Comparison of ENCODE assay signal across 8 cellular contexts in the genomic region with DNA sequence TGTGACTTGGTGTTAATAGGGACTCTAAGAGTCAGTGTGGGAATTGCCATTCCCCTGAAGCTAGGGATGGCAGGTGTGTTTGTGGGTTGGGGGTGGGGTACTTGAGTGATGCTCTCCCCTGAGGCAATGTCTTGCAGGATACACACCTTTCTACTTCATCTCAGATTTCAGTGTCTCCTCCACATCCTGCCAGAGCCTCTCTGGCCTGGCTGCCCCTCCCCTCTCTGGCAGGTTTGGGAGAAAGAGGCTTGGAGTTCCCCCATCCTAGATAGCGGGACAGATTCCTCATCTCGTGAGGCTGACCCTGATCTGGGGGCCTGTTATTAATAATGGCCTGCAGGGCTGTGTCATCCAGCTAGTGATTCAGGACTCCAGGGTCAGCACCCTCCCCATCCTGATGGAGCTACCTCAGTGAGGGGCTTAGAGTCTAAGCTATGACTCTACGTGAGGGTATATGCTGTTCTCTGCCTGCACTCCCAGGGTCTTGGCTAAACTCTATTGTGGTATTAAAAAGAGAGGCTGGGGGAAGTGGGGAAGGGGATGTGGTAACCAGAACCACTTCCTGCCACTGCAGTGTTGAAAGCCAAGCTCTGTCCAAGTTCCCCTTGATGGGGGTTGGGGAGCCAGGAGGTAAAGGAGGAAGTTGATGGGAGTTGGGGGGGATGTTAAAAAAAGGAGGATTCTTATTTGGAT. TPM values are rescaled to one million over a fixed set of nuclear protein-coding genes. Genes with fewer than 3 reads are reported as not detected.
A peak's percentile ranks its signal among the peaks of the same experiment; 100 is the strongest.
DNase-seq lines count a peak whose midpoint lies in the region; ATAC-seq, FAIRE-seq and TF ChIP-seq lines count a peak whose summit lies in the region.
"Had no signal": no experiment of that assay in that cellular context is flagged by ENCODE, and none has a peak within 500 bp of the region (broad histone marks: within the 10 kb centered on the region; RNA-seq: fewer than 3 reads in every experiment).

No MANE protein-coding gene starts in this region.

- H3K4me3 Mint-ChIP-seq in natural killer cell = peak overlapping the region; percentile 85

- no peaks in the 10 kb centered on the region for H3K9me3 Mint-ChIP-seq in natural killer cell

- H3K27me3 Mint-ChIP-seq in natural killer cell (ENCODE audit: low read depth in 2 of 2) = peaks cover 8 to 23% of the 10 kb centered on the region in 2 donors

- TF ChIP-seq POLR2A in GM12891 (IDR thresholded peaks at IDR 0.05; ENCODE audit: low read depth, low read length) (no peak), K562 (conservative IDR thresholded peaks at IDR 0.05) (no peak)

- peaks cover 0 to 4% of the 10 kb centered on the region in 2 experiments; a peak in 3 of 5 replicates for H3K4me1 ChIP-seq in K562 (replicated peaks in 1 of 2; ENCODE audit: control insufficient read depth in 2 of 2, insufficient read depth in 2 of 2, low read length in 2 of 2)

- CTCF ChIA-PET in K562 (lab: Yijun Ruan, JAX; ENCODE audit: low intra/inter-chr PET ratio) = no interaction called here

- POLR2A ChIA-PET in K562 (lab: Yijun Ruan, JAX) = interaction anchor here (0.9 kb wide), 1 partner anchor 34 kb away, joined by 3 read pairs; no protein-coding TSS in a partner anchor

- H3K27me3 ChIP-seq in K562 (ENCODE audit: control insufficient read depth in 2 of 2, insufficient read depth in 2 of 2, low read length in 2 of 2) = peaks cover 39 to 65% of the 10 kb centered on the region in 2 experiments
- H3K27me3 ChIP-seq in MG63 = no peaks in the 10 kb centered on the region; the same call in 1 of the 2 replicates

- no peak for TF ChIP-seq RAD21 in K562 (CRISPR knock-in tag; conservative IDR thresholded peaks at IDR 0.05 in 1 of 2, IDR thresholded peaks at IDR 0.05 in 1 of 2)

- H3K4me2 ChIP-seq in K562 (ENCODE audit: insufficient read depth, low read length) = no peak overlapping the region

- no peak for TF ChIP-seq CTCF in K562 (IDR thresholded peaks at IDR 0.05 in 2 of 3, conservative IDR thresholded peaks at IDR 0.05 in 1 of 3; ENCODE audit: insufficient read depth in 2 of 3, low read depth in 1 of 3, low read length in 3 of 3)
- no peak for TF ChIP-seq CTCF in natural killer cell (IDR thresholded peaks at IDR 0.05)

- intact Hi-C loops in K562 (cut with micrococcal nuclease) (no loop called here), natural killer cell (cut with micrococcal nuclease) (no loop called here)

- no peak overlapping the region for H3K9ac ChIP-seq in K562 (ENCODE audit: insufficient read depth in 1 of 2, low read depth in 2 of 2, low read length in 2 of 2)

- TF ChIP-seq EP300 in K562 (IDR thresholded peaks at IDR 0.05; ENCODE audit: low read length) = no peak

- DNase-seq in GM12891 (ENCODE audit: insufficient read length, low spot score) = no peak
- peak; percentile 25 for DNase-seq in NCI-H146 treated with DMSO at 0.1 percent for 48 hours (lab: John Stamatoyannopoulos, UW; ENCODE audit: unreplicated experiment)
- DNase-seq in K562 (ENCODE audit: extremely low read depth in 1 of 4, low spot score in 3 of 4) = no peak
- no peak for DNase-seq in natural killer cell
- no peak for DNase-seq in RCC 7860 (ENCODE audit: low spot score)
- no peak for DNase-seq in MG63
- no peak for DNase-seq in HT-29 (ENCODE audit: low spot score)

- 0% methylated on average over 3 of the region's 3 CpGs for WGBS in K562 (ENCODE audit: insufficient coverage, low coverage, missing lambda C conversion rate)

- peak overlapping the region; percentile 76 to 85 for H3K27ac Mint-ChIP-seq in natural killer cell

- no peaks in the 10 kb centered on the region for H3K36me3 Mint-ChIP-seq in natural killer cell

- no peaks in the 10 kb centered on the region for H3K9me3 ChIP-seq in K562 (replicated peaks; ENCODE audit: control insufficient read depth, insufficient read depth, low read depth, low read length)
- no peaks in the 10 kb centered on the region for H3K9me3 ChIP-seq in MG63

- no peaks in the 10 kb centered on the region for H3K79me2 ChIP-seq in K562 (ENCODE audit: control insufficient read depth, insufficient read depth, low read length)

- no peak overlapping the region for H3K27ac ChIP-seq in K562 (ENCODE audit: extremely low read depth, low read depth, low read length)

- peaks cover 2% of the 10 kb centered on the region; the same call in 1 of the 2 replicates for H4K20me1 ChIP-seq in K562 (replicated peaks; ENCODE audit: control insufficient read depth, insufficient read depth, low read length)

- no peaks in the 10 kb centered on the region for H3K36me3 ChIP-seq in K562 (ENCODE audit: control insufficient read depth, insufficient read depth, low read length)
- no peaks in the 10 kb centered on the region for H3K36me3 ChIP-seq in MG63

- no peak overlapping the region for H2AFZ ChIP-seq in K562 (ENCODE audit: low read depth, low read length)

- in situ Hi-C loops in K562 (cut with MboI) = no loop called here

- H3K4me1 Mint-ChIP-seq in natural killer cell = peaks cover 58 to 63% of the 10 kb centered on the region in 2 donors

- BruUV-seq in K562 (replicated peaks; lab: Mats Ljungman, UMichigan) = no TSS peak

- ATAC-seq in K562 (no peak), natural killer cell (peak; percentile 40 to 72 (median 62))
- ATAC-seq: Panc1 had no signal

- H3K9me1 ChIP-seq in K562 (ENCODE audit: control insufficient read depth, insufficient read depth, low read length) = no peaks in the 10 kb centered on the region

- H3K4me3 ChIP-seq in K562 (no peak overlapping the region), MG63 (no peak overlapping the region)

- FAIRE-seq in GM12891 (lab: Jason Lieb, UNC) = peak; percentile 76
- FAIRE-seq in K562 (lab: Jason Lieb, UNC) = no peak
- no peak for FAIRE-seq in RCC 7860 (lab: Jason Lieb, UNC)

RNA-seq across cellular contexts. Expression of a gene that starts 3.7 kb away (rescaled TPM):
- 0.72 TPM for polyA plus RNA-seq in GM12891 (2012; ENCODE audit: low read depth, missing spikeins)
- total RNA-seq in K562 (2011; cell fraction: chromatin; rRNA removed; ENCODE audit: low replicate concordance) = not detected in 2 replicates
- not detected in 2 replicates for total RNA-seq in K562 (2011; cell fraction: nucleolus; rRNA removed)
- not detected in 2 replicates for total RNA-seq in K562 (2011; cell fraction: nucleoplasm; rRNA removed)
- total RNA-seq in K562 (2014; rRNA removed) (0.04 TPM in 1 of 2 replicates, not detected in the other), K562 (2014; rRNA removed; fragmentation: Illumina TruSeq; extraction: Trizol) (not detected in 2 replicates), K562 (2015; rRNA removed; fragmentation: Illumina TruSeq; extraction: Trizol) (not detected in 2 replicates), K562 (2021) (not detected in 2 replicates), natural killer cell (1 to 10 TPM; 2.0 to 2.8 (median 2.8) TPM)
- polyA plus RNA-seq in K562 (2011; rRNA removed) (not detected in 2 replicates), K562 (2014; fragmentation: Illumina TruSeq; extraction: Trizol) (not detected in 2 replicates), K562 (2014; fragmentation: Nextera tagmentation; extraction: Ambion mirVana) (not detected), K562 (2014; rRNA removed) (0.07 TPM in 1 of 2 replicates, not detected in the other)
- polyA plus RNA-seq in K562 (2011; cell fraction: cytosol; rRNA removed) = 0.03 TPM in 1 of 2 replicates, not detected in the other
- polyA plus RNA-seq in K562 (2011; cell fraction: nucleus; rRNA removed) = not detected in 2 replicates
- polyA plus RNA-seq in K562 (2012) = 0.04 TPM in 1 of 2 replicates, not detected in the other
- polyA minus RNA-seq in K562 (2011; rRNA and poly(A)+ RNA removed) = not detected in 2 replicates
- not detected in 2 replicates for polyA minus RNA-seq in K562 (2011; cell fraction: cytosol; rRNA and poly(A)+ RNA removed)
- not detected in 2 replicates for polyA minus RNA-seq in K562 (2011; cell fraction: nucleus; rRNA and poly(A)+ RNA removed)
- 0.07 TPM in 1 of 2 replicates, not detected in the other for total RNA-seq in MG63 (2014; rRNA removed; shearing (Covaris generic); ENCODE audit: low replicate concordance)
- total RNA-seq in HT-29 (2014; rRNA removed; shearing (Covaris generic)) = not detected in 2 replicates

RNA-seq across cellular contexts. Expression of a gene that starts 24.1 kb away (rescaled TPM):
- polyA plus RNA-seq in GM12891 (2012; ENCODE audit: low read depth, missing spikeins) = 8.8 TPM
- 1.3 and 3.1 TPM in 2 replicates for total RNA-seq in K562 (2011; cell fraction: chromatin; rRNA removed; ENCODE audit: low replicate concordance)
- 1.4 and 2.2 TPM in 2 replicates for total RNA-seq in K562 (2011; cell fraction: nucleolus; rRNA removed)
- 1.5 and 3.8 TPM in 2 replicates for total RNA-seq in K562 (2011; cell fraction: nucleoplasm; rRNA removed)
- total RNA-seq in K562 (2014; rRNA removed) (2.2 and 2.4 TPM in 2 replicates), K562 (2014; rRNA removed; fragmentation: Illumina TruSeq; extraction: Trizol) (0.36 and 1.4 TPM in 2 replicates), K562 (2015; rRNA removed; fragmentation: Illumina TruSeq; extraction: Trizol) (1.2 and 4.1 TPM in 2 replicates), K562 (2021) (5.3 and 6.2 TPM in 2 replicates), natural killer cell (under 1 TPM in 1 of 3 donors, not detected in 2; 0.85 TPM)
- polyA plus RNA-seq in K562 (2011; rRNA removed) (1.8 and 3.0 TPM in 2 replicates), K562 (2014; fragmentation: Illumina TruSeq; extraction: Trizol) (6.2 and 6.7 TPM in 2 replicates), K562 (2014; fragmentation: Nextera tagmentation; extraction: Ambion mirVana) (1 to 10 TPM in 1 of 2 experiments, under 1 TPM in 1; 0.71 to 2.1 TPM), K562 (2014; rRNA removed) (7.5 and 8.5 TPM in 2 replicates)
- 3.9 and 11.1 TPM in 2 replicates for polyA plus RNA-seq in K562 (2011; cell fraction: cytosol; rRNA removed)
- polyA plus RNA-seq in K562 (2011; cell fraction: nucleus; rRNA removed) = 3.3 and 4.6 TPM in 2 replicates
- 10.0 and 16.1 TPM in 2 replicates for polyA plus RNA-seq in K562 (2012)
- 0.66 TPM in 1 of 2 replicates, not detected in the other for polyA minus RNA-seq in K562 (2011; rRNA and poly(A)+ RNA removed)
- 3.9 TPM in 1 of 2 replicates, not detected in the other for polyA minus RNA-seq in K562 (2011; cell fraction: cytosol; rRNA and poly(A)+ RNA removed)
- polyA minus RNA-seq in K562 (2011; cell fraction: nucleus; rRNA and poly(A)+ RNA removed) = 0.40 and 0.44 TPM in 2 replicates
- total RNA-seq in MG63 (2014; rRNA removed; shearing (Covaris generic); ENCODE audit: low replicate concordance) = 0.15 and 0.72 TPM in 2 replicates
- total RNA-seq in HT-29 (2014; rRNA removed; shearing (Covaris generic)) = not detected in 2 replicates

RNA-seq across cellular contexts. Expression of a gene that starts 33.0 kb away (rescaled TPM):
- 13.5 TPM for polyA plus RNA-seq in GM12891 (2012; ENCODE audit: low read depth, missing spikeins)
- total RNA-seq in K562 (2011; cell fraction: chromatin; rRNA removed; ENCODE audit: low replicate concordance) = 44.9 and 117 TPM in 2 replicates
- 57.4 and 66.4 TPM in 2 replicates for total RNA-seq in K562 (2011; cell fraction: nucleolus; rRNA removed)
- total RNA-seq in K562 (2011; cell fraction: nucleoplasm; rRNA removed) = 50.4 and 55.9 TPM in 2 replicates
- total RNA-seq in K562 (2014; rRNA removed) (11.6 and 14.0 TPM in 2 replicates), K562 (2014; rRNA removed; fragmentation: Illumina TruSeq; extraction: Trizol) (3.3 and 4.3 TPM in 2 replicates), K562 (2015; rRNA removed; fragmentation: Illumina TruSeq; extraction: Trizol) (7.6 and 7.7 TPM in 2 replicates), K562 (2021) (13.8 and 16.0 TPM in 2 replicates), natural killer cell (100 to 1,000 TPM; 101 to 119 (median 102) TPM)
- polyA plus RNA-seq in K562 (2011; rRNA removed) (4.8 and 9.5 TPM in 2 replicates), K562 (2014; fragmentation: Illumina TruSeq; extraction: Trizol) (9.0 and 12.6 TPM in 2 replicates), K562 (2014; fragmentation: Nextera tagmentation; extraction: Ambion mirVana) (under 1 TPM; 0.39 to 0.50 TPM), K562 (2014; rRNA removed) (10.4 and 13.2 TPM in 2 replicates)
- polyA plus RNA-seq in K562 (2011; cell fraction: cytosol; rRNA removed) = 5.6 and 9.3 TPM in 2 replicates
- 35.4 and 61.3 TPM in 2 replicates for polyA plus RNA-seq in K562 (2011; cell fraction: nucleus; rRNA removed)
- 8.2 and 13.0 TPM in 2 replicates for polyA plus RNA-seq in K562 (2012)
- 8.5 and 9.4 TPM in 2 replicates for polyA minus RNA-seq in K562 (2011; rRNA and poly(A)+ RNA removed)
- polyA minus RNA-seq in K562 (2011; cell fraction: cytosol; rRNA and poly(A)+ RNA removed) = 6.1 and 7.8 TPM in 2 replicates
- polyA minus RNA-seq in K562 (2011; cell fraction: nucleus; rRNA and poly(A)+ RNA removed) = 23.6 and 24.7 TPM in 2 replicates
- total RNA-seq in MG63 (2014; rRNA removed; shearing (Covaris generic); ENCODE audit: low replicate concordance) = 8.7 and 9.5 TPM in 2 replicates
- total RNA-seq in HT-29 (2014; rRNA removed; shearing (Covaris generic)) = 39.2 and 44.8 TPM in 2 replicates
